Comparison of ENCODE assay signal across 12 cellular contexts in the genomic region with DNA sequence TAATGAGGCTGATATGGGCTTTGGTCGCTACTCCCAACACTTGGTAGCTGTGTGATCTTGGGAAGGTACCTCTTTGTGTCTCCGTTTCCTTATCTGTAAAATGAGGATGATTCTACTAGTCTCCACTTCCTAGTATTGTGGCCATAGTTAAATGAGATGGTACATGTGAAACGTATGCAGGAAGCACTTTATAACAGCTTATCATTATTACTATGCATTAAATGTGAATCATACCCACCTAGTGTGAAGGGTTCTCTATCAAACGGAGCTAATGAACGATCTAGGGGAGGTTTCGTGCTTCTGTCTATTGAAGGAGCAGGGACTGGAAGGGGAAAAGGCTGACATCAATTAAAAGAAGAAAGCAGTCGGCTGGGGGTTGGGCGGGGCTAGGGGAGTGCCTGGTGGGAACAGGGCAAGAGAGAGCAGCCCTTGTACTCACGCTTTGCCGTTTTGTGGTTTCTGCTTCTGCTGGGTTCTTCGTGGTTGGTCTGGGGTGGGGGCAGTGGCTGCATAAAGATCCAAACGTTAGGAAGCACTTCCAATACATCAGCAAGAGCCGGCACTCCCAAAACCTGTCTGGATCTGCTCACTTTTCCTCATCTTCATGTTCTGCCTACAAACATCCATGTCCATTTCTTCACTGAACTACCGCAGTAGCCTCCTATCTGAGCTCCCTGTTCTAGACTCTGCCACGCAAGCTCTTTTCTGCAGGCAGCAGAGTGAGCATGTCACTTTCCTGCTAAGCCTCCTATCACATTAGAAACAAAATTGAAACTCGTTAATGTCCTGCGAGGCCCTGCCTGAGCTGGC. TPM values are rescaled to one million over a fixed set of nuclear protein-coding genes. Genes with fewer than 3 reads are reported as not detected.
DNase-seq lines count a peak whose midpoint lies in the region; ATAC-seq, FAIRE-seq and TF ChIP-seq lines count a peak whose summit lies in the region.
"Had no signal": no experiment of that assay in that cellular context is flagged by ENCODE, and none has a peak within 500 bp of the region (broad histone marks: within the 10 kb centered on the region; RNA-seq: fewer than 3 reads in every experiment).

No MANE protein-coding gene starts in this region.

- H3K4me1 ChIP-seq in H1 (replicated peaks in 1 of 4; ENCODE audit: control insufficient read depth in 3 of 4, insufficient read depth in 4 of 4, low read length in 3 of 4) (peaks cover 6 to 12% (median 8%) of the 10 kb centered on the region in 4 experiments; a peak in 4 of 7 replicates), stomach (peaks cover 15 to 43% (median 20%) of the 10 kb centered on the region in 4 donors)

- no peak for TF ChIP-seq CTCF in H1 (IDR thresholded peaks at IDR 0.05; ENCODE audit: control extremely low read depth in 1 of 3, insufficient read depth in 1 of 3, low read depth in 1 of 3, low read length in 3 of 3)
- TF ChIP-seq CTCF in stomach (IDR thresholded peaks at IDR 0.05): no peak

- DNase-seq in NCI-H2107 treated with DMSO at 0.1 percent for 48 hours (lab: John Stamatoyannopoulos, UW; ENCODE audit: unreplicated experiment) (peak; percentile 2), NCI-H2107 (lab: John Stamatoyannopoulos, UW) (no peak), H1 (ENCODE audit: low read depth in 1 of 2, low spot score in 2 of 2) (peak in 1 of 2 experiments; percentile 43), stomach (no peak), HK-2 (ENCODE audit: unreplicated experiment) (no peak)
- DNase-seq in activated CD8-positive, alpha-beta memory T cell treated with anti-CD3 and anti-CD28 coated beads, Interleukin-2, amount 10 ng/mL, durations not matched to agents 7 days and 5 days: peak; percentile 76
- DNase-seq: GM23248 had no signal

- H3K36me3 ChIP-seq in H1 (ENCODE audit: control insufficient read depth in 2 of 4, insufficient read depth in 4 of 4, low read length in 3 of 4) (no peaks in the 10 kb centered on the region), stomach (peaks cover 0 to 38% (median 15%) of the 10 kb centered on the region in 4 donors)
- H3K36me3 ChIP-seq: thoracic aorta had no signal

- no peak overlapping the region for H2AFZ ChIP-seq in H1 (ENCODE audit: low read length)

- no peaks in the 10 kb centered on the region for H3K79me1 ChIP-seq in H1 (ENCODE audit: low read depth, low read length)

- no peak for TF ChIP-seq EP300 in H1 (IDR thresholded peaks at IDR 0.05; ENCODE audit: borderline replicate concordance in 1 of 2, low read depth in 2 of 2, low read length in 2 of 2)
- no peak for TF ChIP-seq EP300 in stomach (IDR thresholded peaks at IDR 0.05)

- H3K18ac ChIP-seq in H1 (ENCODE audit: extremely low read depth, low read length): no peak overlapping the region; the same call in 1 of the 2 replicates

- FAIRE-seq in H1 (lab: Jason Lieb, UNC): no peak

- H3K23me2 ChIP-seq in H1 (ENCODE audit: low read depth, low read length): no peaks in the 10 kb centered on the region

- H2BK15ac ChIP-seq in H1 (ENCODE audit: low read length): no peak overlapping the region; the same call in 1 of the 2 replicates

- POLR2A ChIA-PET in H1 (lab: Charles Lee; ENCODE audit: partially characterized antibody): interaction anchor here (0.7 kb wide), 1 partner anchor 64 kb away, joined by 3 read pairs; no protein-coding TSS in a partner anchor

- CTCF ChIA-PET in activated CD8-positive, alpha-beta memory T cell treated with anti-CD3 and anti-CD28 coated beads, Interleukin-2, amount 10 ng/mL, durations not matched to agents 7 days and 5 days (lab: Charles Lee): interaction anchor here (0.6 to 16.3 kb wide), 19 partner anchors 8 to 160 kb away, joined by 3 to 499 read pairs (median 9); a partner anchor contains a TSS
- CTCF ChIA-PET in H1 (lab: Charles Lee; ENCODE audit: partially characterized antibody): interaction anchor here (0.7 to 6.1 kb wide), 43 partner anchors 9 to 358 kb away, joined by 3 to 78 read pairs (median 5); a partner anchor contains a TSS

- TF ChIP-seq POLR2A in H1 (IDR thresholded peaks at IDR 0.05; ENCODE audit: control extremely low read depth in 1 of 2, low read depth in 2 of 2, low read length in 2 of 2): no peak
- no peak for TF ChIP-seq POLR2A in stomach (IDR thresholded peaks at IDR 0.05)

- H3K27me3 ChIP-seq in H1 (replicated peaks in 1 of 4; ENCODE audit: control insufficient read depth in 3 of 4, extremely low read depth in 1 of 4, insufficient read depth in 3 of 4, low read length in 3 of 4) (no peaks in the 10 kb centered on the region; a peak in 1 of 7 replicates), stomach (peaks cover 0 to 19% (median 5%) of the 10 kb centered on the region in 3 donors)

- H2BK120ac ChIP-seq in H1 (replicated peaks; ENCODE audit: low read depth, low read length): no peak overlapping the region

- H3K4ac ChIP-seq in H1 (replicated peaks; ENCODE audit: insufficient read length, low read depth, low read length): no peak overlapping the region

- H4K91ac ChIP-seq in H1 (replicated peaks; ENCODE audit: insufficient read length, low read length): no peak overlapping the region

- intact Hi-C loops in stomach (cut with DNase I; ENCODE audit: low total_unique reads): loop anchor here (10.0 kb wide), 1 partner anchor 78 kb away; no protein-coding TSS in a partner anchor

- no peak overlapping the region for H3K56ac ChIP-seq in H1 (replicated peaks; ENCODE audit: insufficient read length, low read depth, low read length)

- H3K27ac ChIP-seq in H1 (ENCODE audit: low read depth, low read length) (no peak overlapping the region), stomach (peak overlapping the region in 4 of 5 donors; percentile 49 to 78 (median 72))
- H3K27ac ChIP-seq: 22Rv1, GM23248, RWPE1, thoracic aorta had no signal

- H3K4me3 ChIP-seq in H1 (ENCODE audit: extremely low read depth in 1 of 4, insufficient read depth in 2 of 4, low read depth in 3 of 4, low read length in 4 of 4): no peak overlapping the region
- no peak overlapping the region for H3K4me3 ChIP-seq in stomach
- H3K4me3 ChIP-seq: GM23248, thoracic aorta had no signal

- H2BK12ac ChIP-seq in H1 (ENCODE audit: low read depth, low read length): no peak overlapping the region

- H4K20me1 ChIP-seq in H1 (replicated peaks in 1 of 2; ENCODE audit: control insufficient read depth in 1 of 2, insufficient read depth in 2 of 2, low read length in 2 of 2): peaks cover 0 to 2% of the 10 kb centered on the region in 2 experiments

- no peak overlapping the region for H4K8ac ChIP-seq in H1 (ENCODE audit: extremely low read depth, insufficient read depth, low read length)

- peaks cover 91% of the 10 kb centered on the region for H3K36me3 Mint-ChIP-seq in activated CD8-positive, alpha-beta memory T cell treated with anti-CD3 and anti-CD28 coated beads, Interleukin-2, amount 10 ng/mL, durations not matched to agents 7 days and 5 days

- H3K27ac Mint-ChIP-seq in activated CD8-positive, alpha-beta memory T cell treated with anti-CD3 and anti-CD28 coated beads, Interleukin-2, amount 10 ng/mL, durations not matched to agents 7 days and 5 days: peak overlapping the region; percentile 87

- H2BK20ac ChIP-seq in H1 (ENCODE audit: low read length): 0 out of 2 replicates have a peak overlapping the region, but pooled peaks have one; percentile 38

- no peaks in the 10 kb centered on the region for H3K27me3 Mint-ChIP-seq in activated CD8-positive, alpha-beta memory T cell treated with anti-CD3 and anti-CD28 coated beads, Interleukin-2, amount 10 ng/mL, durations not matched to agents 7 days and 5 days

- WGBS in H1 (ENCODE audit: extremely low coverage in 1 of 2, insufficient coverage in 1 of 2, insufficient read length in 1 of 2, insufficient replicate concordance in 2 of 2, low coverage in 1 of 2, low lambda C conversion rate in 2 of 2, missing lambda C conversion rate in 1 of 2), 2 experiments: 82% methylated on average over 17 of the region's 17 CpGs; no CpG with 5 or more reads in 1 of the 2 experiments
- WGBS in stomach, 5 donors: 55 to 62% (median 55%) methylated on average over 17 of the region's 17 CpGs

- peak; percentile 22 for ATAC-seq in activated CD8-positive, alpha-beta memory T cell treated with anti-CD3 and anti-CD28 coated beads, Interleukin-2, amount 10 ng/mL, durations not matched to agents 7 days and 5 days
- ATAC-seq in GM21786 (IDR thresholded peaks at IDR 0.05; ENCODE audit: unreplicated experiment) (no peak), HG02610 (IDR thresholded peaks at IDR 0.05; ENCODE audit: unreplicated experiment) (no peak)

- no peak for TF ChIP-seq RAD21 in H1 (IDR thresholded peaks at IDR 0.05 in 1 of 2, conservative IDR thresholded peaks at IDR 0.05 in 1 of 2; ENCODE audit: low read depth in 2 of 2, low read length in 2 of 2)

- no peaks in the 10 kb centered on the region for H3K9me3 Mint-ChIP-seq in activated CD8-positive, alpha-beta memory T cell treated with anti-CD3 and anti-CD28 coated beads, Interleukin-2, amount 10 ng/mL, durations not matched to agents 7 days and 5 days (ENCODE audit: low read depth)

- no peak overlapping the region for H3K23ac ChIP-seq in H1 (ENCODE audit: insufficient read length)

- no peak overlapping the region for H3K4me2 ChIP-seq in H1 (ENCODE audit: insufficient read depth in 1 of 2, low read depth in 2 of 2, low read length in 2 of 2)

- no peak overlapping the region for H4K5ac ChIP-seq in H1 (ENCODE audit: insufficient read length, low read depth, low read length)

- no peak overlapping the region for H3K9ac ChIP-seq in H1 (replicated peaks in 1 of 4; ENCODE audit: extremely low read depth in 1 of 4, low read depth in 3 of 4, low read length in 3 of 4)
- H3K9ac ChIP-seq: GM23248 had no signal

- peak overlapping the region; percentile 61 for H3K4me3 Mint-ChIP-seq in activated CD8-positive, alpha-beta memory T cell treated with anti-CD3 and anti-CD28 coated beads, Interleukin-2, amount 10 ng/mL, durations not matched to agents 7 days and 5 days

- H3K4me1 Mint-ChIP-seq in activated CD8-positive, alpha-beta memory T cell treated with anti-CD3 and anti-CD28 coated beads, Interleukin-2, amount 10 ng/mL, durations not matched to agents 7 days and 5 days: peaks cover 97% of the 10 kb centered on the region

- H3K9me3 ChIP-seq in H1 (ENCODE audit: insufficient read depth in 2 of 2, low read depth in 1 of 2, low read length in 1 of 2) (no peaks in the 10 kb centered on the region), stomach (no peaks in the 10 kb centered on the region)
- H3K9me3 ChIP-seq: thoracic aorta had no signal

- no peak overlapping the region for H2AK5ac ChIP-seq in H1 (ENCODE audit: low read depth, low read length)

- no peaks in the 10 kb centered on the region for H3K79me2 ChIP-seq in H1 (ENCODE audit: control insufficient read depth in 1 of 2, insufficient read depth in 2 of 2, low read length in 2 of 2)

- H3K14ac ChIP-seq in H1 (ENCODE audit: insufficient read length): no peak overlapping the region

- H2BK5ac ChIP-seq in H1 (ENCODE audit: low read depth, low read length): no peak overlapping the region

RNA-seq across cellular contexts. Expression of a gene that starts 30.8 kb away (rescaled TPM):
- 100 to 1,000 TPM; 393 to 419 TPM for total RNA-seq in activated CD8-positive, alpha-beta memory T cell treated with anti-CD3 and anti-CD28 coated beads, Interleukin-2, amount 10 ng/mL, durations not matched to agents 7 days and 5 days
- 0.26 and 0.42 TPM in 2 replicates for total RNA-seq in H1 (2021; fragmentation: NEBNext Ultra II Directional; extraction: Animal tissue kit (Norgen Biotek cat#: 25700))
- polyA plus RNA-seq in H1 (2011; rRNA removed) (0.11 and 0.33 TPM in 2 replicates), stomach (10 to 100 TPM in 2 of 3 donors, 1 to 10 TPM in 1; 3.2 to 16.2 (median 15.4) TPM)
- 0.25 TPM for polyA plus RNA-seq in H1 (2011; cell fraction: cytosol; rRNA removed)
- not detected for polyA plus RNA-seq in H1 (2011; cell fraction: nucleus; rRNA removed)
- polyA plus RNA-seq in H1 (2012, experiment 1 of 2): 0.14 to 0.25 TPM (median 0.19 TPM) in 4 replicates
- polyA plus RNA-seq in H1 (2012, experiment 2 of 2): 0.08 TPM
- polyA plus RNA-seq in H1 (2013, experiment 1 of 2): 0.47 TPM
- polyA plus RNA-seq in H1 (2013, experiment 2 of 2): 0.37 TPM
- 0.22 and 0.24 TPM in 2 replicates for polyA minus RNA-seq in H1 (2011; rRNA and poly(A)+ RNA removed)
- polyA minus RNA-seq in H1 (2011; cell fraction: cytosol; rRNA and poly(A)+ RNA removed): not detected
- 0.30 TPM for polyA minus RNA-seq in H1 (2011; cell fraction: nucleus; rRNA and poly(A)+ RNA removed)
- total RNA-seq in stomach: 10 to 100 TPM in 4 of 5 donors, under 1 TPM in 1; 0.58 to 69.4 (median 27.1) TPM
- total RNA-seq: GM23248 had no signal
- polyA plus RNA-seq: GM23248 had no signal

RNA-seq across cellular contexts. Expression of a gene that starts 34.0 kb away (rescaled TPM):
- not detected for total RNA-seq in activated CD8-positive, alpha-beta memory T cell treated with anti-CD3 and anti-CD28 coated beads, Interleukin-2, amount 10 ng/mL, durations not matched to agents 7 days and 5 days
- total RNA-seq in H1 (2021; fragmentation: NEBNext Ultra II Directional; extraction: Animal tissue kit (Norgen Biotek cat#: 25700)): 1.4 and 1.6 TPM in 2 replicates
- polyA plus RNA-seq in H1 (2011; rRNA removed) (0.17 and 0.24 TPM in 2 replicates), stomach (1 to 10 TPM in 1 of 3 donors, not detected in 2; 4.6 TPM)
- 0.30 TPM for polyA plus RNA-seq in H1 (2011; cell fraction: cytosol; rRNA removed)
- polyA plus RNA-seq in H1 (2011; cell fraction: nucleus; rRNA removed): 0.20 TPM
- polyA plus RNA-seq in H1 (2012, experiment 1 of 2): not detected in 4 replicates
- polyA plus RNA-seq in H1 (2012, experiment 2 of 2): not detected
- polyA plus RNA-seq in H1 (2013, experiment 1 of 2): 1.6 TPM
- polyA plus RNA-seq in H1 (2013, experiment 2 of 2): 1.1 TPM
- polyA minus RNA-seq in H1 (2011; rRNA and poly(A)+ RNA removed): not detected in 2 replicates
- polyA minus RNA-seq in H1 (2011; cell fraction: cytosol; rRNA and poly(A)+ RNA removed): not detected
- polyA minus RNA-seq in H1 (2011; cell fraction: nucleus; rRNA and poly(A)+ RNA removed): not detected
- under 1 TPM in 1 of 5 donors, not detected in 4; 0.43 TPM for total RNA-seq in stomach
- total RNA-seq: GM23248, thoracic aorta had no signal
- polyA plus RNA-seq: GM23248 had no signal

Comparison
In these comparisons a context has a peak if more than half of its experiments do, and no peak if none do; other contexts are left out.
1. DNase-seq: peak in NCI-H2107 treated with DMSO at 0.1 percent for 48 hours (single experiment) and activated CD8-positive, alpha-beta memory T cell treated with anti-CD3 and anti-CD28 coated beads, Interleukin-2, amount 10 ng/mL, durations not matched to agents 7 days and 5 days (single experiment); none in NCI-H2107 (single experiment), stomach (single experiment) and HK-2 (single experiment).
2. RNA of a gene that starts 30.8 kb away (total RNA-seq): 393 to 419 TPM in activated CD8-positive, alpha-beta memory T cell treated with anti-CD3 and anti-CD28 coated beads, Interleukin-2, amount 10 ng/mL, durations not matched to agents 7 days and 5 days; 0.58 to 69.4 TPM in stomach and 0.26 to 0.42 TPM in H1; every median in the first group is over 4 times any median in the second.